In genomic region chr11:59556883-59557205, GRCh38 we compare ENCODE assay signal across 8 cellular contexts. TPM values are rescaled to one million over a fixed set of nuclear protein-coding genes. Genes with fewer than 3 reads are reported as not detected.
DNase-seq lines count a peak whose midpoint lies in the region; ATAC-seq and TF ChIP-seq lines count a peak whose summit lies in the region.

No MANE protein-coding gene starts in this region.

- H3K4me3 ChIP-seq in NB4 (ENCODE audit: low read depth, low read length) (peak overlapping the region; percentile 64), ascending aorta (peak overlapping the region in 1 of 2 donors; percentile 57), mesodermal cell (ENCODE audit: extremely low read depth, insufficient read depth, low read length, poor library complexity, severe bottlenecking) (peak overlapping the region; percentile 59)

- 16 to 23% methylated on average over 7 of the region's 11 CpGs for WGBS in mesodermal cell (ENCODE audit: insufficient coverage in 2 of 2), 2 experiments

- peaks cover 0 to 8% of the 10 kb centered on the region in 2 donors for H3K4me1 ChIP-seq in ascending aorta
- no peaks in the 10 kb centered on the region for H3K4me1 ChIP-seq in mesodermal cell (ENCODE audit: control insufficient read depth, insufficient read depth, low read length, poor library complexity, severe bottlenecking)

- peak; percentile 16 for TF ChIP-seq POLR2A in NB4 (IDR thresholded peaks at IDR 0.05; ENCODE audit: extremely low read depth, insufficient read length)

- no peak for DNase-seq in activated naive CD4-positive, alpha-beta T cell (lab: John Stamatoyannopoulos, UW)
- DNase-seq in NB4 (ENCODE audit: low read depth) (peak; percentile 73), ascending aorta (ENCODE audit: low spot score in 2 of 2) (no peak), GDM1 (lab: John Stamatoyannopoulos, UW) (no peak)

- H3K4me1 Mint-ChIP-seq in activated naive CD4-positive, alpha-beta T cell treated with anti-CD3 and anti-CD28 coated beads, Interleukin-2, amount 50 U/mL, for 24 hours = peaks cover 43% of the 10 kb centered on the region

- peak overlapping the region; percentile 79 for H3K4me3 Mint-ChIP-seq in activated naive CD4-positive, alpha-beta T cell treated with anti-CD3 and anti-CD28 coated beads, Interleukin-2, amount 50 U/mL, for 24 hours

- no peaks in the 10 kb centered on the region for H3K27me3 ChIP-seq in ascending aorta

- H3K27ac Mint-ChIP-seq in activated naive CD4-positive, alpha-beta T cell treated with anti-CD3 and anti-CD28 coated beads, Interleukin-2, amount 50 U/mL, for 24 hours = peak overlapping the region; percentile 90

- ATAC-seq in GM19023 (IDR thresholded peaks at IDR 0.05; ENCODE audit: unreplicated experiment) (no peak), HG03095 (IDR thresholded peaks at IDR 0.05; ENCODE audit: unreplicated experiment) (no peak)

- intact Hi-C loops in ascending aorta (cut with DNase I) = loop anchor here (10.0 kb wide), 2 partner anchors 412 to 1598 kb away; partner anchors contain the start of gene FAM111A

- no peaks in the 10 kb centered on the region for H3K36me3 Mint-ChIP-seq in activated naive CD4-positive, alpha-beta T cell treated with anti-CD3 and anti-CD28 coated beads, Interleukin-2, amount 50 U/mL, for 24 hours

- no peaks in the 10 kb centered on the region for H3K9me3 ChIP-seq in ascending aorta
- no peaks in the 10 kb centered on the region for H3K9me3 ChIP-seq in mesodermal cell (ENCODE audit: control insufficient read depth, low read length)

- H3K27ac ChIP-seq in ascending aorta (peak overlapping the region; percentile 57 to 74), mesodermal cell (ENCODE audit: low read depth, low read length, severe bottlenecking) (peak overlapping the region; percentile 77)

- no peaks in the 10 kb centered on the region for H3K36me3 ChIP-seq in ascending aorta
- H3K36me3 ChIP-seq in mesodermal cell (ENCODE audit: control insufficient read depth, insufficient read depth, low read length) = no peaks in the 10 kb centered on the region

- H3K9me3 Mint-ChIP-seq in activated naive CD4-positive, alpha-beta T cell treated with anti-CD3 and anti-CD28 coated beads, Interleukin-2, amount 50 U/mL, for 24 hours = no peaks in the 10 kb centered on the region

- no peak for TF ChIP-seq CTCF in NB4 (IDR thresholded peaks at IDR 0.05; ENCODE audit: low read depth, low read length)
- no peak for TF ChIP-seq CTCF in ascending aorta (IDR thresholded peaks at IDR 0.05)

- peaks cover 2% of the 10 kb centered on the region for H3K27me3 Mint-ChIP-seq in activated naive CD4-positive, alpha-beta T cell treated with anti-CD3 and anti-CD28 coated beads, Interleukin-2, amount 50 U/mL, for 24 hours

RNA-seq across cellular contexts. Expression of gene OR4D9, which starts 45.5 kb away (rescaled TPM):
- total RNA-seq in ascending aorta = not detected
- polyA plus RNA-seq in mesodermal cell (2013, experiment 1 of 2) = not detected
- polyA plus RNA-seq in mesodermal cell (2013, experiment 2 of 2) = not detected

RNA-seq across cellular contexts. Expression of gene OR4D11, which starts 53.5 kb away (rescaled TPM):
- not detected for total RNA-seq in ascending aorta
- not detected for polyA plus RNA-seq in mesodermal cell (2013, experiment 1 of 2)
- not detected for polyA plus RNA-seq in mesodermal cell (2013, experiment 2 of 2)

RNA-seq across cellular contexts. Expression of gene OSBP, which starts 58.7 kb away (rescaled TPM):
- total RNA-seq in ascending aorta = 16.7 TPM
- polyA plus RNA-seq in mesodermal cell (2013, experiment 1 of 2) = 43.5 TPM
- polyA plus RNA-seq in mesodermal cell (2013, experiment 2 of 2) = 40.8 TPM
